16 cellular contexts compared by ENCODE assay signal in genomic region chr3:120114376-120114775, GRCh38.
"Had no signal": no experiment of that assay in that cellular context is flagged by ENCODE, and none has a peak within 500 bp of the region (broad histone marks: within the 10 kb centered on the region; RNA-seq: fewer than 3 reads in every experiment).

No MANE protein-coding gene starts in this region.

- H3K27ac ChIP-seq: hepatocyte, parathyroid adenoma, prostate gland, right lobe of liver had no signal

- ATAC-seq: left colon; left ventricle myocardium superior; naive thymus-derived CD4-positive, alpha-beta T cell; right lobe of liver had no signal

- H2AFZ ChIP-seq: hepatocyte, parathyroid adenoma had no signal

- DNase-seq: cerebellar nuclear complex; head of caudate nucleus; left colon; left ventricle myocardium superior; mesendoderm; naive thymus-derived CD4-positive, alpha-beta T cell; nephron progenitor cell; right lobe of liver; stimulated activated naive CD4-positive, alpha-beta T cell treated with Interleukin-2 at 50 U/mL for 16 hours; trophoblast cell had no signal

- H3K4me3 ChIP-seq: hepatocyte, lung, prostate gland, right lobe of liver had no signal

- H3K27me3 Mint-ChIP-seq: dendritic cell treated with granulocyte-macrophage colony-stimulating factor and Interleukin-4, amounts not matched to agents 40 ng/mL and 50 ng/mL, for 4 days; naive thymus-derived CD4-positive, alpha-beta T cell had no signal

- H3K4me3 Mint-ChIP-seq: dendritic cell treated with granulocyte-macrophage colony-stimulating factor and Interleukin-4, amounts not matched to agents 40 ng/mL and 50 ng/mL, for 4 days; naive thymus-derived CD4-positive, alpha-beta T cell; nephron progenitor cell had no signal

- H3K36me3 ChIP-seq: prostate gland, right lobe of liver had no signal

- H3K4me1 ChIP-seq: parathyroid adenoma, prostate gland had no signal

- H3K9ac ChIP-seq: parathyroid adenoma had no signal

- H3K9me3 ChIP-seq: prostate gland, right lobe of liver had no signal

- H3K27me3 ChIP-seq: hepatocyte, right lobe of liver had no signal

- H3K4me1 Mint-ChIP-seq: naive thymus-derived CD4-positive, alpha-beta T cell; nephron progenitor cell had no signal

- H3K79me2 ChIP-seq: hepatocyte, parathyroid adenoma had no signal

- H3K27ac Mint-ChIP-seq: dendritic cell treated with granulocyte-macrophage colony-stimulating factor and Interleukin-4, amounts not matched to agents 40 ng/mL and 50 ng/mL, for 4 days; naive thymus-derived CD4-positive, alpha-beta T cell; nephron progenitor cell had no signal

- FAIRE-seq: colon had no signal

- H3K4me2 ChIP-seq: hepatocyte had no signal
